ENCODE assay signal across 17 cellular contexts in the genomic region with DNA sequence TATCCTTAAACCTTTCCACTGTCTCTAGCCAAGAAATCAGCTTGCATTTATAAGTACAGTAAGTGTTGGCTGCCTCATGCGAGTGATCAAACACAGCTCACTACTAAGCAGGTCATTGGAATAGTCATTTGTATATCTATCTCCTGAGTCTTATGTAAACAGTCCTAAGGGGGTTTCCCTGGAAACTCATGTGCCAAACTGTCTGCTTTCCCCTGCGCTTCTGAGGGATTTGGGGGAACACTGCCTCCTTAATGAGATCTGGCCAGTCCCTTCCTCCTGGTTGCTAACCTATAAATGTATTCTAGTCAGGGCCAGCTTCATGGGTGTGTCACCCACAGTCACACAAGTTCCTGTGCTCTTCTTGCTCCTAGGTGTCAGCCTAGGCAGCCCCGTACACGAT.
DNase-seq lines count a peak whose midpoint lies in the region; ATAC-seq, FAIRE-seq and TF ChIP-seq lines count a peak whose summit lies in the region.
"Had no signal": no experiment of that assay in that cellular context is flagged by ENCODE, and none has a peak within 500 bp of the region (broad histone marks: within the 10 kb centered on the region; RNA-seq: fewer than 3 reads in every experiment).

No MANE protein-coding gene starts in this region.

- H3K36me3 Mint-ChIP-seq in type B pancreatic cell: peaks cover 9% of the 10 kb centered on the region
- H3K36me3 Mint-ChIP-seq: WTC11 had no signal

- no peak overlapping the region for H3K4me3 Mint-ChIP-seq in type B pancreatic cell
- H3K4me3 Mint-ChIP-seq: effector memory CD8-positive, alpha-beta T cell; WTC11 had no signal

- H3K4me2 ChIP-seq in PC-3 (ENCODE audit: low read length): no peak overlapping the region

- no peaks in the 10 kb centered on the region for H3K9me3 Mint-ChIP-seq in type B pancreatic cell
- H3K9me3 Mint-ChIP-seq: WTC11 had no signal

- H3K9me3 ChIP-seq in PC-3 (ENCODE audit: low read length) (no peaks in the 10 kb centered on the region), right cardiac atrium (ENCODE audit: control insufficient read depth, low read length) (no peaks in the 10 kb centered on the region)

- BruUV-seq in PC-3 (replicated peaks; lab: Mats Ljungman, UMichigan): no TSS peak

- H4K20me1 ChIP-seq in PC-3 (ENCODE audit: low read length): no peaks in the 10 kb centered on the region

- no peak overlapping the region for H2AFZ ChIP-seq in PC-3 (ENCODE audit: low read length)
- H2AFZ ChIP-seq: GM23248 had no signal

- ATAC-seq in PC-3 (peak; percentile 60), right cardiac atrium (peak; percentile 32 to 74)
- ATAC-seq: effector memory CD8-positive, alpha-beta T cell; WTC11 had no signal

- H3K27ac ChIP-seq in PC-3 (ENCODE audit: low read length): no peak overlapping the region
- H3K27ac ChIP-seq in right cardiac atrium (ENCODE audit: low read length): no peak overlapping the region
- H3K27ac ChIP-seq: brain microvascular endothelial cell had no signal

- H3F3A ChIP-seq in PC-3 (ENCODE audit: low read length, unreplicated experiment): no peaks in the 10 kb centered on the region

- no peaks in the 10 kb centered on the region for H3K79me2 ChIP-seq in PC-3 (ENCODE audit: low read length)

- 62% methylated on average over 4 of the region's 4 CpGs for WGBS in right cardiac atrium

- TF ChIP-seq CTCF in PC-3 (conservative IDR thresholded peaks at IDR 0.05; ENCODE audit: low read depth, low read length) (no peak), type B pancreatic cell (conservative IDR thresholded peaks at IDR 0.05) (no peak)

- H3K9ac ChIP-seq in PC-3 (ENCODE audit: low read length): no peak overlapping the region
- H3K9ac ChIP-seq: GM23248 had no signal

- FAIRE-seq in frontal cortex (lab: Jason Lieb, UNC): no peak
- FAIRE-seq: A204.1 had no signal

- peak overlapping the region; percentile 60 for H3K27ac Mint-ChIP-seq in type B pancreatic cell
- H3K27ac Mint-ChIP-seq: effector memory CD8-positive, alpha-beta T cell; WTC11 had no signal

- intact Hi-C loops in PC-3 (cut with micrococcal nuclease): loop anchor here (2.0 kb wide), 1 partner anchor 49 kb away; no protein-coding TSS in a partner anchor
- intact Hi-C loops in right cardiac atrium (cut with DNase I): no loop called here

- no peaks in the 10 kb centered on the region for H3K27me3 ChIP-seq in PC-3 (ENCODE audit: low read length)
- H3K27me3 ChIP-seq in right cardiac atrium (ENCODE audit: control insufficient read depth, insufficient read depth): no peaks in the 10 kb centered on the region
- H3K27me3 ChIP-seq: brain microvascular endothelial cell had no signal

- H3K9me2 ChIP-seq in PC-3 (replicated peaks; ENCODE audit: low read length): no peaks in the 10 kb centered on the region

- POLR2A ChIA-PET in PC-3 (lab: Charles Lee; ENCODE audit: unreplicated experiment): no interaction called here

- DNase-seq in NCI-H748 (lab: John Stamatoyannopoulos, UW; ENCODE audit: unreplicated experiment): peak; percentile 59
- DNase-seq in NCI-H748 treated with DMSO at 0.1 percent for 48 hours (lab: John Stamatoyannopoulos, UW): no peak
- DNase-seq in PC-3: no peak
- DNase-seq in right cardiac atrium: no peak
- DNase-seq in type B pancreatic cell (ENCODE audit: extremely low spot score, unreplicated experiment): no peak
- no peak for DNase-seq in frontal cortex (ENCODE audit: low spot score in 2 of 2)
- DNase-seq in iPS-NIHi7 (ENCODE audit: extremely low spot score): no peak
- DNase-seq in epidermal melanocyte (ENCODE audit: insufficient read length, low spot score): no peak
- DNase-seq: brain microvascular endothelial cell; effector memory CD8-positive, alpha-beta T cell; GM23248; KG1; left cardiac atrium; NCI-H2029; stimulated activated naive CD4-positive, alpha-beta T cell had no signal

- H3K4me3 ChIP-seq in PC-3 (ENCODE audit: low read length): no peak overlapping the region
- H3K4me3 ChIP-seq in right cardiac atrium (ENCODE audit: low read length): no peak overlapping the region
- H3K4me3 ChIP-seq: GM23248 had no signal

- H3K27me3 Mint-ChIP-seq in type B pancreatic cell: no peaks in the 10 kb centered on the region
- H3K27me3 Mint-ChIP-seq: effector memory CD8-positive, alpha-beta T cell had no signal

- CTCF ChIA-PET in PC-3 (lab: Charles Lee): no interaction called here

- peaks cover 20% of the 10 kb centered on the region for H3K4me1 Mint-ChIP-seq in type B pancreatic cell (ENCODE audit: unreplicated experiment)

- H3K4me1 ChIP-seq in PC-3 (ENCODE audit: insufficient read depth, low read length) (peaks cover 18% of the 10 kb centered on the region), right cardiac atrium (ENCODE audit: control insufficient read depth, insufficient read depth, low read length) (peaks cover 1% of the 10 kb centered on the region)

- H3K36me3 ChIP-seq in PC-3 (ENCODE audit: low read depth, low read length): peaks cover 5% of the 10 kb centered on the region; the same call in 1 of the 2 replicates
